ENCODE assay signal across 8 cellular contexts in the genomic region with DNA sequence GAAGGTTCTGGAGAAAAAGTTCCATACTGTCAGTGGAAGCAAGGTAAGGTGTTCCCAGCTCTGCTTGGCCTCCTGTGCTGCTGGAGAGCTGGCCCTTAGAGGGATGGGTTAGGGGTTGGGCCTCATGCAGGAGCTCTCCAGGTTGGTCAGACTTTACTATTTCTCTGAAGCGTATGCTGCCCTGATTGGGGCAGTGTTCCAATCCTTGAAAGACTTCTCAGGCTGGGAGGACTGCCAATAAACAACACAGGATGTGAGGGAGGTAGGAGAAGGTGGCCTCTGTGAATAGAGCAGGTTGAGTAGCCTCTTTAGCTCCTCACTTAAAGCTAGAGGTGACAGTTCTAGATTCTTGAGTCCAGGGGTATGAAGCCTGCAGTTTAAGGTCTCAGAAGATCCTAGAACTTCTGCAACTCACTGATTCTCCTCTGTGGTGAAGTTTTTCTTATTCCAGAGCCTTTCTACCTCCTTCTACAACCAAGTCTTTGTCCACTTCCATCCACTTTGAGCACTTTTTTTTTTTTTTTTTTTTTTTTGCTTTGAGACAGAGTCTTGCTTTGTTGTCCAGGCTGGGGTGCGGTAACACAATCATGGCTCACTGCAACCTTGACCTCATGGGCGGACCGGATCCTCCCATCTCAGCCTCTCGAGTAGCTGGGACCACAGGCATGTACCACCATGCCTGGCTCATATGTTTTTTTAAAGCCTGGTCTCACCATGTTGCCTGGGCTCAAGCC. TPM values are rescaled to one million over a fixed set of nuclear protein-coding genes. Genes with fewer than 3 reads are reported as not detected.
A peak's percentile ranks its signal among the peaks of the same experiment; 100 is the strongest.
DNase-seq lines count a peak whose midpoint lies in the region; ATAC-seq, FAIRE-seq and TF ChIP-seq lines count a peak whose summit lies in the region.

No MANE protein-coding gene starts in this region.

- H4K20me1 ChIP-seq in GM12878 (ENCODE audit: control insufficient read depth, insufficient read depth): peaks cover 24% of the 10 kb centered on the region

- no peak for FAIRE-seq in GM12878 (lab: Jason Lieb, UNC)

- in situ Hi-C loops in GM12878 (cut with MboI): no loop called here

- TF ChIP-seq POLR2A in GM12878 (IDR thresholded peaks at IDR 0.05; ENCODE audit: low read depth, low read length): peak; percentile 37

- no peaks in the 10 kb centered on the region for H3K9me3 ChIP-seq in HUES64 (ENCODE audit: insufficient read depth, low read depth, low read length)
- H3K9me3 ChIP-seq in GM12878 (replicated peaks; ENCODE audit: control insufficient read depth, insufficient read depth, low read length): no peaks in the 10 kb centered on the region
- no peaks in the 10 kb centered on the region for H3K9me3 ChIP-seq in lung (ENCODE audit: control insufficient read depth in 2 of 2, insufficient read depth in 1 of 2, low read length in 1 of 2)

- H3K27ac ChIP-seq in 22Rv1: peak overlapping the region; percentile 97
- H3K27ac ChIP-seq in HUES64 (ENCODE audit: low read depth, low read length): no peak overlapping the region
- no peak overlapping the region for H3K27ac ChIP-seq in GM12878 (ENCODE audit: control insufficient read depth, insufficient read depth)
- peak overlapping the region in 1 of 2 donors; percentile 1 for H3K27ac ChIP-seq in lung (ENCODE audit: low read depth in 1 of 2, low read length in 1 of 2)

- SMC1A ChIA-PET in GM12878 (lab: Charles Lee; ENCODE audit: uncharacterized antibody, unreplicated experiment): interaction anchor here (1.0 to 2.1 kb wide), 2 partner anchors 9 to 24 kb away, joined by 5 to 6 read pairs; no protein-coding TSS in a partner anchor

- POLR2A ChIA-PET in GM12878 (lab: Charles Lee): interaction anchor here (0.6 to 1.9 kb wide), 2 partner anchors 24 to 1008 kb away, joined by 3 to 4 read pairs; no protein-coding TSS in a partner anchor

- H3K4me1 ChIP-seq in HUES64 (ENCODE audit: insufficient read depth, low read length) (peaks cover 13% of the 10 kb centered on the region), GM12878 (ENCODE audit: control insufficient read depth, insufficient read depth, low read length) (peaks cover 15% of the 10 kb centered on the region), lung (ENCODE audit: control insufficient read depth in 2 of 2, insufficient read depth in 2 of 2, low read length in 2 of 2) (peaks cover 8 to 13% of the 10 kb centered on the region in 2 donors)

- no peak for TF ChIP-seq RAD21 in GM12878 (IDR thresholded peaks at IDR 0.05; ENCODE audit: insufficient read depth, low read depth, low read length)

- ATAC-seq in GM12878 (no peak), lung (ENCODE audit: insufficient read depth, low FRiP score) (no peak), GM21423 (IDR thresholded peaks at IDR 0.05; ENCODE audit: unreplicated experiment) (no peak), HG02970 (IDR thresholded peaks at IDR 0.05; ENCODE audit: low FRiP score, unreplicated experiment) (no peak)

- no TSS peak for BruUV-seq in GM12878 (replicated peaks; lab: Mats Ljungman, UMichigan)

- H3K4me3 ChIP-seq in HUES64 (ENCODE audit: low read length): peak overlapping the region; percentile 97; the same call in 1 of the 2 replicates
- peak overlapping the region; percentile 97 for H3K4me3 ChIP-seq in GM12878
- H3K4me3 ChIP-seq in lung: no peak overlapping the region

- H2AFZ ChIP-seq in GM12878 (ENCODE audit: control insufficient read depth, low read depth, low read length): no peak overlapping the region

- no peak for TF ChIP-seq EP300 in GM12878 (IDR thresholded peaks at IDR 0.05; ENCODE audit: borderline replicate concordance in 1 of 2, control insufficient read depth in 1 of 2, low read depth in 2 of 2, low read length in 2 of 2)

- H3K27me3 ChIP-seq in HUES64 (ENCODE audit: insufficient read depth, low read length) (no peaks in the 10 kb centered on the region), GM12878 (replicated peaks in 1 of 2; ENCODE audit: control insufficient read depth in 2 of 2, insufficient read depth in 2 of 2, low read length in 1 of 2) (no peaks in the 10 kb centered on the region), lung (ENCODE audit: control insufficient read depth, insufficient read depth) (no peaks in the 10 kb centered on the region)

- peaks cover 71% of the 10 kb centered on the region for H3K36me3 ChIP-seq in HUES64 (ENCODE audit: insufficient read depth, low read length)
- peaks cover 41 to 48% of the 10 kb centered on the region in 2 experiments for H3K36me3 ChIP-seq in GM12878 (ENCODE audit: control insufficient read depth in 2 of 2, insufficient read depth in 2 of 2, low read length in 1 of 2)
- H3K36me3 ChIP-seq in lung (ENCODE audit: control insufficient read depth in 2 of 2, insufficient read depth in 2 of 2, low read length in 2 of 2): peaks cover 16 to 50% of the 10 kb centered on the region in 2 donors

- no peak for DNase-seq in GM12878 (ENCODE audit: low read depth, low spot score)
- peak; percentile 56 for DNase-seq in lung (ENCODE audit: low spot score)
- no peak for DNase-seq in SIG-M5 treated with dmso at 0.1 percent for 504 hours (lab: John Stamatoyannopoulos, UW; ENCODE audit: unreplicated experiment)
- DNase-seq in MV-4-11 (lab: John Stamatoyannopoulos, UW): no peak

- peaks cover 62% of the 10 kb centered on the region for H3K79me2 ChIP-seq in GM12878 (ENCODE audit: control insufficient read depth, insufficient read depth, low read length)

- H3K4me2 ChIP-seq in GM12878 (ENCODE audit: control insufficient read depth, insufficient read depth): peak overlapping the region; percentile 88

- CTCF ChIA-PET in GM12878 (lab: Yijun Ruan, JAX): interaction anchor here (1.3 to 2.8 kb wide), 3 partner anchors 8 to 28 kb away, joined by 4 to 12 read pairs (median 5); no protein-coding TSS in a partner anchor

- 0 out of 2 replicates have a peak overlapping the region, but pooled peaks have one; percentile 22 for H3K9ac ChIP-seq in HUES64 (ENCODE audit: low read depth, low read length)
- peak overlapping the region; percentile 2; the same call in 1 of the 2 replicates for H3K9ac ChIP-seq in GM12878 (ENCODE audit: control insufficient read depth, insufficient read depth, low read length)

- TF ChIP-seq CTCF in 22Rv1 (IDR thresholded peaks at IDR 0.05) (no peak), GM12878 (IDR thresholded peaks at IDR 0.05 in 2 of 3, conservative IDR thresholded peaks at IDR 0.05 in 1 of 3; ENCODE audit: control insufficient read depth in 2 of 3, extremely low read depth in 1 of 3, insufficient read depth in 1 of 3, low read depth in 3 of 3, low read length in 3 of 3) (no peak), lung (IDR thresholded peaks at IDR 0.05; ENCODE audit: control extremely low read depth, extremely low read depth) (no peak)

- 93% methylated on average over 5 of the region's 5 CpGs for WGBS in HUES64
- 82% methylated on average over 4 of the region's 5 CpGs for WGBS in GM12878 (ENCODE audit: insufficient coverage, insufficient replicate concordance, low lambda C conversion rate, missing lambda C conversion rate)
- 74 to 87% methylated on average over 5 of the region's 5 CpGs for WGBS in lung, 2 donors

- intact Hi-C loops in GM12878 (cut with micrococcal nuclease; ENCODE audit: unreplicated experiment): no loop called here

- RAD21 ChIA-PET in GM12878 (lab: Charles Lee; ENCODE audit: unreplicated experiment): no interaction called here

RNA-seq across cellular contexts. Expression of a gene that starts 3.0 kb away (rescaled TPM):
- polyA plus RNA-seq in HUES64 (2013, experiment 1 of 2): 399 TPM
- 387 TPM for polyA plus RNA-seq in HUES64 (2013, experiment 2 of 2)
- total RNA-seq in GM12878 (2013; cell fraction: nucleolus; rRNA removed): 21.9 and 24.9 TPM in 2 replicates
- 120 and 134 TPM in 2 replicates for total RNA-seq in GM12878 (2014; rRNA removed)
- 167 and 175 TPM in 2 replicates for total RNA-seq in GM12878 (2014; rRNA removed; fragmentation: Illumina TruSeq; extraction: Trizol)
- 311 and 330 TPM in 2 replicates for total RNA-seq in GM12878 (2021)
- 118 TPM for polyA plus RNA-seq in GM12878 (2011; ENCODE audit: low read depth)
- 193 and 198 TPM in 2 replicates for polyA plus RNA-seq in GM12878 (2011; rRNA removed)
- 148 and 169 TPM in 2 replicates for polyA plus RNA-seq in GM12878 (2011; cell fraction: cytosol; rRNA removed)
- 78.5 and 127 TPM in 2 replicates for polyA plus RNA-seq in GM12878 (2011; cell fraction: nucleus; rRNA removed)
- 119 and 164 TPM in 2 replicates for polyA plus RNA-seq in GM12878 (2012)
- polyA plus RNA-seq in GM12878 (2014; fragmentation: Illumina TruSeq; extraction: Trizol): 262 and 268 TPM in 2 replicates
- 10 to 100 TPM; 42.3 to 77.6 TPM for polyA plus RNA-seq in GM12878 (2014; fragmentation: Nextera tagmentation; extraction: Ambion mirVana)
- 299 and 332 TPM in 2 replicates for polyA plus RNA-seq in GM12878 (2014; rRNA removed)
- 100 to 1,000 TPM; 269 to 302 TPM for polyA plus RNA-seq in GM12878 (2016; fragmentation: Nextera tagmentation; extraction: Ambion mirVana)
- polyA minus RNA-seq in GM12878 (2011; rRNA and poly(A)+ RNA removed): 56.9 and 60.6 TPM in 2 replicates
- polyA minus RNA-seq in GM12878 (2011; cell fraction: cytosol; rRNA and poly(A)+ RNA removed): 39.2 and 49.7 TPM in 2 replicates
- 21.6 and 37.5 TPM in 2 replicates for polyA minus RNA-seq in GM12878 (2011; cell fraction: nucleus; rRNA and poly(A)+ RNA removed)
- total RNA-seq in lung: 100 to 1,000 TPM in 1 of 2 donors, 10 to 100 TPM in 1; 35.9 to 140 TPM
- polyA plus RNA-seq in lung: 100 to 1,000 TPM; 121 to 168 TPM

RNA-seq across cellular contexts. Expression of a gene that starts 20.2 kb away (rescaled TPM):
- not detected for polyA plus RNA-seq in HUES64 (2013, experiment 1 of 2)
- not detected for polyA plus RNA-seq in HUES64 (2013, experiment 2 of 2)
- total RNA-seq in GM12878 (2013; cell fraction: nucleolus; rRNA removed): not detected in 2 replicates
- total RNA-seq in GM12878 (2014; rRNA removed): not detected in 2 replicates
- total RNA-seq in GM12878 (2014; rRNA removed; fragmentation: Illumina TruSeq; extraction: Trizol): not detected in 2 replicates
- total RNA-seq in GM12878 (2021): not detected in 2 replicates
- not detected for polyA plus RNA-seq in GM12878 (2011; ENCODE audit: low read depth)
- polyA plus RNA-seq in GM12878 (2011; rRNA removed): 0.04 TPM in 1 of 2 replicates, not detected in the other
- not detected in 2 replicates for polyA plus RNA-seq in GM12878 (2011; cell fraction: cytosol; rRNA removed)
- polyA plus RNA-seq in GM12878 (2011; cell fraction: nucleus; rRNA removed): not detected in 2 replicates
- polyA plus RNA-seq in GM12878 (2012): not detected in 2 replicates
- polyA plus RNA-seq in GM12878 (2014; fragmentation: Illumina TruSeq; extraction: Trizol): not detected in 2 replicates
- polyA plus RNA-seq in GM12878 (2014; fragmentation: Nextera tagmentation; extraction: Ambion mirVana): not detected
- not detected in 2 replicates for polyA plus RNA-seq in GM12878 (2014; rRNA removed)
- under 1 TPM in 1 of 2 experiments, not detected in 1; 0.07 TPM for polyA plus RNA-seq in GM12878 (2016; fragmentation: Nextera tagmentation; extraction: Ambion mirVana)
- not detected in 2 replicates for polyA minus RNA-seq in GM12878 (2011; rRNA and poly(A)+ RNA removed)
- polyA minus RNA-seq in GM12878 (2011; cell fraction: cytosol; rRNA and poly(A)+ RNA removed): not detected in 2 replicates
- polyA minus RNA-seq in GM12878 (2011; cell fraction: nucleus; rRNA and poly(A)+ RNA removed): not detected in 2 replicates
- not detected for total RNA-seq in lung
- polyA plus RNA-seq in lung: not detected

RNA-seq across cellular contexts. Expression of a gene that starts 25.3 kb away (rescaled TPM):
- polyA plus RNA-seq in HUES64 (2013, experiment 1 of 2): 12.5 TPM
- polyA plus RNA-seq in HUES64 (2013, experiment 2 of 2): 13.5 TPM
- 144 and 151 TPM in 2 replicates for total RNA-seq in GM12878 (2013; cell fraction: nucleolus; rRNA removed)
- total RNA-seq in GM12878 (2014; rRNA removed): 25.2 and 26.6 TPM in 2 replicates
- total RNA-seq in GM12878 (2014; rRNA removed; fragmentation: Illumina TruSeq; extraction: Trizol): 23.3 and 23.5 TPM in 2 replicates
- 36.1 and 45.1 TPM in 2 replicates for total RNA-seq in GM12878 (2021)
- polyA plus RNA-seq in GM12878 (2011; ENCODE audit: low read depth): 16.0 TPM
- 39.9 and 53.9 TPM in 2 replicates for polyA plus RNA-seq in GM12878 (2011; rRNA removed)
- polyA plus RNA-seq in GM12878 (2011; cell fraction: cytosol; rRNA removed): 37.9 and 49.1 TPM in 2 replicates
- polyA plus RNA-seq in GM12878 (2011; cell fraction: nucleus; rRNA removed): 213 and 242 TPM in 2 replicates
- polyA plus RNA-seq in GM12878 (2012): 34.1 and 38.8 TPM in 2 replicates
- polyA plus RNA-seq in GM12878 (2014; fragmentation: Illumina TruSeq; extraction: Trizol): 17.3 and 22.9 TPM in 2 replicates
- polyA plus RNA-seq in GM12878 (2014; fragmentation: Nextera tagmentation; extraction: Ambion mirVana): 1 to 10 TPM; 4.5 to 7.9 TPM
- polyA plus RNA-seq in GM12878 (2014; rRNA removed): 40.6 and 42.3 TPM in 2 replicates
- polyA plus RNA-seq in GM12878 (2016; fragmentation: Nextera tagmentation; extraction: Ambion mirVana): 10 to 100 TPM; 26.0 to 29.0 TPM
- 63.2 and 88.8 TPM in 2 replicates for polyA minus RNA-seq in GM12878 (2011; rRNA and poly(A)+ RNA removed)
- polyA minus RNA-seq in GM12878 (2011; cell fraction: cytosol; rRNA and poly(A)+ RNA removed): 9.1 and 13.4 TPM in 2 replicates
- 79.1 and 138 TPM in 2 replicates for polyA minus RNA-seq in GM12878 (2011; cell fraction: nucleus; rRNA and poly(A)+ RNA removed)
- 100 to 1,000 TPM in 1 of 2 donors, 10 to 100 TPM in 1; 99.6 to 100 TPM for total RNA-seq in lung
- polyA plus RNA-seq in lung: 10 to 100 TPM; 49.7 to 52.0 TPM

RNA-seq across cellular contexts. Expression of a gene that starts 53.7 kb away (rescaled TPM):
- polyA plus RNA-seq in HUES64 (2013, experiment 1 of 2): 215 TPM
- 188 TPM for polyA plus RNA-seq in HUES64 (2013, experiment 2 of 2)
- 53.0 and 54.1 TPM in 2 replicates for total RNA-seq in GM12878 (2013; cell fraction: nucleolus; rRNA removed)
- 284 and 305 TPM in 2 replicates for total RNA-seq in GM12878 (2014; rRNA removed)
- 132 and 163 TPM in 2 replicates for total RNA-seq in GM12878 (2014; rRNA removed; fragmentation: Illumina TruSeq; extraction: Trizol)
- 233 TPM in 2 replicates for total RNA-seq in GM12878 (2021)
- 141 TPM for polyA plus RNA-seq in GM12878 (2011; ENCODE audit: low read depth)
- polyA plus RNA-seq in GM12878 (2011; rRNA removed): 112 and 130 TPM in 2 replicates
- polyA plus RNA-seq in GM12878 (2011; cell fraction: cytosol; rRNA removed): 200 and 227 TPM in 2 replicates
- 129 and 130 TPM in 2 replicates for polyA plus RNA-seq in GM12878 (2011; cell fraction: nucleus; rRNA removed)
- 153 and 166 TPM in 2 replicates for polyA plus RNA-seq in GM12878 (2012)
- polyA plus RNA-seq in GM12878 (2014; fragmentation: Illumina TruSeq; extraction: Trizol): 46.4 and 97.3 TPM in 2 replicates
- polyA plus RNA-seq in GM12878 (2014; fragmentation: Nextera tagmentation; extraction: Ambion mirVana): 100 to 1,000 TPM in 1 of 2 experiments, 10 to 100 TPM in 1; 39.2 to 127 TPM
- polyA plus RNA-seq in GM12878 (2014; rRNA removed): 277 and 301 TPM in 2 replicates
- polyA plus RNA-seq in GM12878 (2016; fragmentation: Nextera tagmentation; extraction: Ambion mirVana): 100 to 1,000 TPM; 485 to 513 TPM
- 50.3 and 72.8 TPM in 2 replicates for polyA minus RNA-seq in GM12878 (2011; rRNA and poly(A)+ RNA removed)
- polyA minus RNA-seq in GM12878 (2011; cell fraction: cytosol; rRNA and poly(A)+ RNA removed): 57.3 and 62.9 TPM in 2 replicates
- polyA minus RNA-seq in GM12878 (2011; cell fraction: nucleus; rRNA and poly(A)+ RNA removed): 35.5 and 50.4 TPM in 2 replicates
- total RNA-seq in lung: 100 to 1,000 TPM in 1 of 2 donors, 10 to 100 TPM in 1; 64.7 to 136 TPM
- polyA plus RNA-seq in lung: 100 to 1,000 TPM; 127 to 199 TPM
